In the genomic region with DNA sequence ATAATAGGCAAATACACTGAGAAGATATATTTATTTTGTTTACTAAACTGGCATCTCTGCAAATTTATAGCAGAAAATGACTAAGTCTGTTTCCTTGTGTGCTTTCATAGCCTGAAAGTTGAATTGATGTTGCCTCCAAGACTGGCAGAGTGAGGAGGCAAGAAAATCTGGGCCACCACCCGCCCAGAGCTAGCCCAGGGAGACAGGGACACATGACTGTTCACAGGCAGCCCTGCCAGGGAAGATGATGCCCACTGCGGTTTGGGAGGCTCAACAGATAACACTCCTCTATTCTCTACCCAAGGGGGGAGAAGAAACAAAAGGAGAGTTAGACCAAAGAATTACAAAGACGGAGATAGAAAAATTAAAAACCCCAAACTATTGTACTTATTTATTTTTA, we compare ENCODE assay signal across 20 cellular contexts. TPM values are rescaled to one million over a fixed set of nuclear protein-coding genes. Genes with fewer than 3 reads are reported as not detected.
DNase-seq lines count a peak whose midpoint lies in the region; ATAC-seq and TF ChIP-seq lines count a peak whose summit lies in the region.
"Had no signal": no experiment of that assay in that cellular context is flagged by ENCODE, and none has a peak within 500 bp of the region (broad histone marks: within the 10 kb centered on the region; RNA-seq: fewer than 3 reads in every experiment).

No MANE protein-coding gene starts in this region.

- H3K4me3 ChIP-seq in MG63 (no peak overlapping the region), upper lobe of right lung (no peak overlapping the region)
- H3K4me3 ChIP-seq: BLaER1 treated with 17β-estradiol and CSF1 and Interleukin-3, amounts not matched to agents 10 nM and 100 nM had no signal

- H3K9me3 ChIP-seq in MG63 = no peaks in the 10 kb centered on the region
- no peaks in the 10 kb centered on the region for H3K9me3 ChIP-seq in upper lobe of right lung
- H3K9me3 ChIP-seq: BLaER1 treated with 17β-estradiol and CSF1 and Interleukin-3, amounts not matched to agents 10 nM and 100 nM; Caco-2 had no signal

- H3K27ac ChIP-seq in upper lobe of right lung = no peak overlapping the region
- H3K27ac ChIP-seq: BLaER1 treated with 17β-estradiol and CSF1 and Interleukin-3, amounts not matched to agents 10 nM and 100 nM; C4-2B had no signal

- H3K36me3 ChIP-seq in MG63 = no peaks in the 10 kb centered on the region
- H3K36me3 ChIP-seq in upper lobe of right lung = no peaks in the 10 kb centered on the region
- H3K36me3 ChIP-seq: BLaER1 treated with 17β-estradiol and CSF1 and Interleukin-3, amounts not matched to agents 10 nM and 100 nM had no signal

- H3K27me3 ChIP-seq in MG63 = no peaks in the 10 kb centered on the region
- no peaks in the 10 kb centered on the region for H3K27me3 ChIP-seq in upper lobe of right lung
- H3K27me3 ChIP-seq: BLaER1 treated with 17β-estradiol and CSF1 and Interleukin-3, amounts not matched to agents 10 nM and 100 nM had no signal

- DNase-seq in MG63 (peak; percentile 23), posterior vena cava (ENCODE audit: low spot score) (peak; percentile 8), upper lobe of right lung (peak; percentile 37), AG08395 (ENCODE audit: low spot score) (no peak), NCI-H2107 treated with DMSO at 0.1 percent for 48 hours (lab: John Stamatoyannopoulos, UW; ENCODE audit: unreplicated experiment) (no peak), SKM-1 (lab: John Stamatoyannopoulos, UW; ENCODE audit: unreplicated experiment) (no peak)
- DNase-seq: 8988T; ACHN; AML-193; Caco-2; Calu3; CD4-positive, alpha-beta T cell; CD8-positive, alpha-beta T cell; DMS79 treated with DMSO at 0.1 percent for 48 hours; GF-D8 had no signal

- H3K4me1 ChIP-seq in upper lobe of right lung = peaks cover 5% of the 10 kb centered on the region

- ATAC-seq in upper lobe of right lung = no peak
- no peak for ATAC-seq in GM18868 (IDR thresholded peaks at IDR 0.05; ENCODE audit: unreplicated experiment)
- ATAC-seq: CD8-positive, alpha-beta T cell had no signal

- no peak for TF ChIP-seq CTCF in upper lobe of right lung (IDR thresholded peaks at IDR 0.05)

- intact Hi-C loops in posterior vena cava (cut with DNase I) = no loop called here
- intact Hi-C loops in upper lobe of right lung (cut with DNase I) = no loop called here

RNA-seq across cellular contexts. Expression of gene OPTC, which starts 37.1 kb away (rescaled TPM):
- total RNA-seq in MG63 (2014; rRNA removed; shearing (Covaris generic); ENCODE audit: low replicate concordance) = not detected in 2 replicates
- total RNA-seq in posterior vena cava (not detected), upper lobe of right lung (not detected)
- total RNA-seq: A673; B cell; Caco-2; Calu3; CD4-positive, alpha-beta T cell; CD8-positive, alpha-beta T cell had no signal

RNA-seq across cellular contexts. Expression of gene PRELP, which starts 55.5 kb away (rescaled TPM):
- not detected in 2 replicates for total RNA-seq in MG63 (2014; rRNA removed; shearing (Covaris generic); ENCODE audit: low replicate concordance)
- total RNA-seq in posterior vena cava (100 to 1,000 TPM; 172 to 283 TPM), upper lobe of right lung (91.8 TPM)
- total RNA-seq: A673; B cell; Caco-2; Calu3; CD4-positive, alpha-beta T cell; CD8-positive, alpha-beta T cell had no signal

Comparison
In these comparisons a context has a peak if more than half of its experiments do, and no peak if none do; other contexts are left out.
1. DNase-seq: peak in MG63 (single experiment), posterior vena cava (single experiment) and upper lobe of right lung (single experiment); none in AG08395 (single experiment), NCI-H2107 treated with DMSO at 0.1 percent for 48 hours (single experiment) and SKM-1 (single experiment).
2. RNA of gene PRELP, which starts 55.5 kb away (total RNA-seq): 172 to 283 TPM in posterior vena cava and 91.8 TPM in upper lobe of right lung (single experiment); not detected in MG63; every median in the first group is over 10 times any median in the second.